In the genomic region with DNA sequence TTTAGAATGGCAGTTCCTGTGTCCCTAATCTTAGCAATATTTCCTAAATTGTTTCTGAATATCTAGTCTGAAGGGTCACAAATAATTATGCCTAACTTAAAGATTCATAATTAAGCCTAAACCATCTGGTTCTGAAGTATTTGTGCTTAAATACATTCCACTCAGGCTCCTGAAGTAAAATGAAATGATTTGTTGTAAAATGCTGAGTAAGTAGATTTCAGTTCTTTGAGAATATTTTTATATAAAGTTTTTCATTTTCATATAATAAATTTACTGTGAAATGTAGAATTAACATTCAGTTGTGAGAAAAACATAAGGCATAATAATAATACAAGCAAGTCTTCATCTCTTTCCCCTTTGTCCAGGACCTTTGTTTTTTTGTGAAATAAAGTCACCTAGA, we compare ENCODE assay signal across 7 cellular contexts.
"Had no signal": no experiment of that assay in that cellular context is flagged by ENCODE, and none has a peak within 500 bp of the region (broad histone marks: within the 10 kb centered on the region; RNA-seq: fewer than 3 reads in every experiment).

No MANE protein-coding gene starts in this region.

- H3K4me1 ChIP-seq: HAP-1 had no signal

- H3K27ac ChIP-seq: HL-60 had no signal

- DNase-seq: H7, HFFc6, KG1 had no signal

- H3K4me2 ChIP-seq: GM23338 had no signal

- H3K4me3 ChIP-seq: GM23338, HAP-1 had no signal

- ATAC-seq: GM23338, HCT116 had no signal

- H3K36me3 ChIP-seq: HAP-1 had no signal

- H3K9me3 ChIP-seq: HAP-1 had no signal
